ENCODE assay signal across 34 cellular contexts in genomic region chr15:76546805-76547204, GRCh38.
"Had no signal": no experiment of that assay in that cellular context is flagged by ENCODE, and none has a peak within 500 bp of the region (broad histone marks: within the 10 kb centered on the region; RNA-seq: fewer than 3 reads in every experiment).

No MANE protein-coding gene starts in this region.

- H3K36me3 ChIP-seq: adrenal gland, esophagus squamous epithelium, gastroesophageal sphincter, heart right ventricle had no signal

- H3K9me3 Mint-ChIP-seq: activated CD4-positive, alpha-beta T cell treated with anti-CD3 and anti-CD28 coated beads, Interleukin-2, amount 10 ng/mL, durations not matched to agents 7 days and 5 days; activated naive CD4-positive, alpha-beta T cell treated with anti-CD3 and anti-CD28 coated beads, Interleukin-2, amount 50 U/mL, for 24 hours; activated naive CD8-positive, alpha-beta T cell treated with anti-CD3 and anti-CD28 coated beads for 36 hours; T-helper 2 cell treated with Interferon-gamma antibody and Interleukin-4, amounts not matched to agents 5 μg/mL and 100 μg/mL, for 36 hours had no signal

- H3K27ac Mint-ChIP-seq: activated CD4-positive, alpha-beta memory T cell treated with anti-CD3 and anti-CD28 coated beads, Interleukin-2, amount 10 ng/mL, durations not matched to agents 7 days and 5 days; activated CD4-positive, alpha-beta T cell treated with anti-CD3 and anti-CD28 coated beads, Interleukin-2, amount 10 ng/mL, durations not matched to agents 7 days and 5 days; activated naive CD4-positive, alpha-beta T cell treated with anti-CD3 and anti-CD28 coated beads for 36 hours; activated naive CD4-positive, alpha-beta T cell treated with anti-CD3 and anti-CD28 coated beads, Interleukin-2, amount 50 U/mL, for 24 hours; activated naive CD8-positive, alpha-beta T cell treated with anti-CD3 and anti-CD28 coated beads for 36 hours; activated naive CD8-positive, alpha-beta T cell treated with anti-CD3 and anti-CD28 coated beads, Interleukin-2, amount 50 U/mL, for 24 hours; activated T-helper 1 cell treated with anti-CD3 and anti-CD28 coated beads, Interleukin-12 subunit alpha, Interleukin-12 subunit beta, Interleukin-2, Interleukin-4 antibody, amounts not matched to agents 30 ng/mL and 10 ng/mL and 1 ng/mL, durations not matched to agents 14 hours and 24 hours and 36 hours; activated T-helper 2 cell treated with anti-CD3 and anti-CD28 coated beads, Interferon-gamma antibody, Interleukin-2, Interleukin-4, amounts not matched to agents 10 μg/mL and 5 μg/mL and 100 μg/mL, durations not matched to agents 14 hours and 24 hours and 36 hours; T-helper 17 cell; T-helper 2 cell treated with Interferon-gamma antibody and Interleukin-4, amounts not matched to agents 5 μg/mL and 100 μg/mL, for 36 hours had no signal

- H3K9me3 ChIP-seq: adrenal gland, body of pancreas, esophagus squamous epithelium had no signal

- H3K4me2 ChIP-seq: hepatocyte had no signal

- DNase-seq: activated CD4-positive, alpha-beta memory T cell treated with anti-CD3 and anti-CD28 coated beads, Interleukin-2, amount 10 ng/mL, durations not matched to agents 7 days and 5 days; activated CD4-positive, alpha-beta T cell treated with anti-CD3 and anti-CD28 coated beads for 1 hour; activated CD4-positive, alpha-beta T cell treated with anti-CD3 and anti-CD28 coated beads for 4 hours; activated CD4-positive, alpha-beta T cell treated with anti-CD3 and anti-CD28 coated beads, Interleukin-2, amount 10 ng/mL, durations not matched to agents 7 days and 5 days; activated CD4-positive, alpha-beta T cell treated with anti-CD3 and anti-CD28 coated beads, Interleukin-2, amount 50 U/mL, for 4 hours; activated CD8-positive, alpha-beta memory T cell treated with anti-CD3 and anti-CD28 coated beads, Interleukin-2, amount 50 U/mL, for 48 hours; activated effector memory CD4-positive, alpha-beta T cell treated with anti-CD3 and anti-CD28 coated beads, Interleukin-2, amount 50 U/mL, for 16 hours; activated naive CD4-positive, alpha-beta T cell treated with anti-CD3 and anti-CD28 coated beads for 36 hours; activated naive CD8-positive, alpha-beta T cell treated with anti-CD3 and anti-CD28 coated beads for 36 hours; activated naive CD8-positive, alpha-beta T cell treated with anti-CD3 and anti-CD28 coated beads, Interleukin-2, amount 50 U/mL, for 24 hours; activated T-cell treated with anti-CD3 and anti-CD28 coated beads for 4 hours; activated T-cell treated with anti-CD3 and anti-CD28 coated beads, Interleukin-2, amount 50 U/mL, for 4 hours; adrenal gland; amygdala; aorta; body of pancreas; caudate nucleus; cortex of kidney; dermis blood vessel endothelial cell; effector CD4-positive, alpha-beta T cell; effector memory CD8-positive, alpha-beta T cell; esophagus squamous epithelium; foreskin melanocyte; heart right ventricle; T-helper 17 cell; T1000 had no signal

- H3K27me3 Mint-ChIP-seq: activated CD4-positive, alpha-beta memory T cell treated with anti-CD3 and anti-CD28 coated beads, Interleukin-2, amount 10 ng/mL, durations not matched to agents 7 days and 5 days; activated CD4-positive, alpha-beta T cell treated with anti-CD3 and anti-CD28 coated beads, Interleukin-2, amount 10 ng/mL, durations not matched to agents 7 days and 5 days; activated naive CD4-positive, alpha-beta T cell treated with anti-CD3 and anti-CD28 coated beads, Interleukin-2, amount 50 U/mL, for 24 hours; activated naive CD8-positive, alpha-beta T cell treated with anti-CD3 and anti-CD28 coated beads for 36 hours; activated naive CD8-positive, alpha-beta T cell treated with anti-CD3 and anti-CD28 coated beads, Interleukin-2, amount 50 U/mL, for 24 hours; effector memory CD8-positive, alpha-beta T cell; T-helper 17 cell had no signal

- H3K27ac ChIP-seq: adrenal gland, body of pancreas, epithelial cell of prostate, esophagus squamous epithelium, gastroesophageal sphincter, heart right ventricle, hepatocyte had no signal

- H3K4me3 ChIP-seq: adrenal gland, body of pancreas, esophagus squamous epithelium, gastroesophageal sphincter, heart right ventricle, hepatocyte had no signal

- H3K4me1 ChIP-seq: adrenal gland, body of pancreas, esophagus squamous epithelium, gastroesophageal sphincter, heart right ventricle had no signal

- H3K4me3 Mint-ChIP-seq: activated CD4-positive, alpha-beta memory T cell treated with anti-CD3 and anti-CD28 coated beads, Interleukin-2, amount 10 ng/mL, durations not matched to agents 7 days and 5 days; activated CD4-positive, alpha-beta T cell treated with anti-CD3 and anti-CD28 coated beads, Interleukin-2, amount 10 ng/mL, durations not matched to agents 7 days and 5 days; activated naive CD4-positive, alpha-beta T cell treated with anti-CD3 and anti-CD28 coated beads for 36 hours; activated naive CD4-positive, alpha-beta T cell treated with anti-CD3 and anti-CD28 coated beads, Interleukin-2, amount 50 U/mL, for 24 hours; activated naive CD8-positive, alpha-beta T cell treated with anti-CD3 and anti-CD28 coated beads for 36 hours; activated naive CD8-positive, alpha-beta T cell treated with anti-CD3 and anti-CD28 coated beads, Interleukin-2, amount 50 U/mL, for 24 hours; activated T-cell treated with anti-CD3 and anti-CD28 coated beads, Interleukin-2, amount 50 U/mL, for 4 hours; activated T-helper 1 cell treated with anti-CD3 and anti-CD28 coated beads, Interleukin-12 subunit alpha, Interleukin-12 subunit beta, Interleukin-2, Interleukin-4 antibody, amounts not matched to agents 30 ng/mL and 10 ng/mL and 1 ng/mL, durations not matched to agents 14 hours and 24 hours and 36 hours; effector memory CD8-positive, alpha-beta T cell; T-helper 17 cell; T-helper 2 cell treated with Interferon-gamma antibody and Interleukin-4, amounts not matched to agents 5 μg/mL and 100 μg/mL, for 36 hours had no signal

- FAIRE-seq: colon had no signal

- H3K27me3 ChIP-seq: adrenal gland, body of pancreas, esophagus squamous epithelium, gastroesophageal sphincter, heart right ventricle, hepatocyte had no signal

- H2AFZ ChIP-seq: hepatocyte had no signal

- ATAC-seq: activated naive CD8-positive, alpha-beta T cell treated with anti-CD3 and anti-CD28 coated beads, Interleukin-2, amount 50 U/mL, for 24 hours; activated T-cell treated with anti-CD3 and anti-CD28 coated beads, Interleukin-2, amount 50 U/mL, for 4 hours; body of pancreas; effector memory CD8-positive, alpha-beta T cell; gastroesophageal sphincter; heart right ventricle; T-helper 17 cell had no signal

- H3K79me2 ChIP-seq: hepatocyte had no signal

- H3K4me1 Mint-ChIP-seq: activated CD4-positive, alpha-beta memory T cell treated with anti-CD3 and anti-CD28 coated beads, Interleukin-2, amount 10 ng/mL, durations not matched to agents 7 days and 5 days; activated CD4-positive, alpha-beta T cell treated with anti-CD3 and anti-CD28 coated beads, Interleukin-2, amount 10 ng/mL, durations not matched to agents 7 days and 5 days; activated naive CD4-positive, alpha-beta T cell treated with anti-CD3 and anti-CD28 coated beads, Interleukin-2, amount 50 U/mL, for 24 hours; activated naive CD8-positive, alpha-beta T cell treated with anti-CD3 and anti-CD28 coated beads for 36 hours; activated naive CD8-positive, alpha-beta T cell treated with anti-CD3 and anti-CD28 coated beads, Interleukin-2, amount 50 U/mL, for 24 hours; T-helper 17 cell had no signal
